17 cellular contexts compared by ENCODE assay signal in the genomic region with DNA sequence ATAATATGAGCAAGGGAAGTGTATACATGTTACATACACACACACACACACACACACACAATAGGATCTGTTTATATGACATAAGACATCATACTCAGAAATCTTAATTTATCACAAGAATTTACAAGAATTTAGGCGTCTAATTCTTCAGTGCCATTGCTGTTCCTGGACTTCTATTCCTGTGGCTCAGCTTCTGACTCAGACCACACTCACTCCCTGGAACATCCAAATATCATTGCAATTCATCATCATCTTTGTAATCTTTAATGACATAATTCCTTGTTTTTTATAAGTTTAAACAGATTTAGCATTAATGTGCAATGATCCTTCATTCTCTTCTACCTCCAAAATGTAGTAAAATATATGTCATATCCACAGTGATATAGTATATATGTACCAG.
A peak's percentile ranks its signal among the peaks of the same experiment; 100 is the strongest.
DNase-seq lines count a peak whose midpoint lies in the region; ATAC-seq, FAIRE-seq and TF ChIP-seq lines count a peak whose summit lies in the region.
"Had no signal": no experiment of that assay in that cellular context is flagged by ENCODE, and none has a peak within 500 bp of the region (broad histone marks: within the 10 kb centered on the region; RNA-seq: fewer than 3 reads in every experiment).

No MANE protein-coding gene starts in this region.

- peaks cover 0 to 2% of the 10 kb centered on the region in 2 donors for H3K9me3 ChIP-seq in kidney (ENCODE audit: control insufficient read depth in 1 of 2, low read length in 2 of 2)
- H3K9me3 ChIP-seq: A549, Caco-2, tibial nerve had no signal

- peak; percentile 48 for FAIRE-seq in HTR-8/SVneo (lab: Jason Lieb, UNC)
- no peak for FAIRE-seq in kidney (lab: Jason Lieb, UNC)
- FAIRE-seq: A549 had no signal

- ATAC-seq in HG02840 (IDR thresholded peaks at IDR 0.05; ENCODE audit: low FRiP score, unreplicated experiment) = no peak
- ATAC-seq: A549; naive thymus-derived CD8-positive, alpha-beta T cell; T-cell had no signal

- no peaks in the 10 kb centered on the region for H3K36me3 ChIP-seq in kidney (ENCODE audit: control insufficient read depth in 1 of 2, insufficient read depth in 2 of 2, low read length in 2 of 2)
- H3K36me3 ChIP-seq: tibial nerve had no signal

- no peaks in the 10 kb centered on the region for H3K4me1 ChIP-seq in kidney (ENCODE audit: control insufficient read depth in 1 of 2, insufficient read depth in 1 of 2, low read depth in 1 of 2, low read length in 2 of 2)
- H3K4me1 ChIP-seq: A549, Caco-2, tibial nerve had no signal

- peak; percentile 59 for DNase-seq in AG08395 (ENCODE audit: low spot score)
- DNase-seq in HTR-8/SVneo (ENCODE audit: insufficient read length, low spot score) = peak; percentile 25
- peak; percentile 55 for DNase-seq in astrocyte of the hippocampus (ENCODE audit: low read depth, low spot score)
- peak; percentile 54 for DNase-seq in glomerular visceral epithelial cell (ENCODE audit: extremely low spot score)
- DNase-seq in NCI-H1105 treated with DMSO at 0.1 percent for 48 hours (lab: John Stamatoyannopoulos, UW) = no peak
- DNase-seq in kidney = no peak
- DNase-seq in NCI-H146 (lab: John Stamatoyannopoulos, UW) = no peak
- DNase-seq: Caco-2; erythroblast; naive thymus-derived CD8-positive, alpha-beta T cell; NCI-H1436; retina; stimulated activated CD4-positive, alpha-beta T cell treated with anti-CD3 and anti-CD28 coated beads, Interleukin-2, amount 100 ng/mL, for 48 hours; T-cell had no signal

- no peak for TF ChIP-seq CTCF in kidney (IDR thresholded peaks at IDR 0.05; ENCODE audit: borderline replicate concordance, extremely low read depth, insufficient read depth)

- no peak overlapping the region for H3K27ac ChIP-seq in kidney (ENCODE audit: low read depth in 2 of 2, low read length in 2 of 2)
- H3K27ac ChIP-seq: A549, tibial nerve had no signal

- no peak overlapping the region for H3K9ac ChIP-seq in kidney (ENCODE audit: low read length in 2 of 2)

- no peak overlapping the region for H3K4me3 ChIP-seq in kidney (ENCODE audit: low read length in 2 of 2)
- H3K4me3 ChIP-seq: A549, tibial nerve had no signal

- intact Hi-C loops in kidney (cut with DNase I) = no loop called here

Comparison
In these comparisons a context has a peak if more than half of its experiments do, and no peak if none do; other contexts are left out.
1. DNase-seq: peak in AG08395 (single experiment), HTR-8/SVneo (single experiment), astrocyte of the hippocampus (single experiment) and glomerular visceral epithelial cell (single experiment); none in NCI-H1105 treated with DMSO at 0.1 percent for 48 hours (single experiment), kidney (single experiment) and NCI-H146 (single experiment).